In genomic region chr11:86672007-86672621, GRCh38 we compare ENCODE assay signal across 8 cellular contexts. TPM values are rescaled to one million over a fixed set of nuclear protein-coding genes. Genes with fewer than 3 reads are reported as not detected.
DNase-seq lines count a peak whose midpoint lies in the region; ATAC-seq and TF ChIP-seq lines count a peak whose summit lies in the region.

Gene ME3 (minus strand): TSS chr11:86672616.

- H3K36me3 ChIP-seq in ES-I3 (ENCODE audit: insufficient read depth, low read length), result no peaks in the 10 kb centered on the region
- H3K36me3 ChIP-seq in right atrium auricular region, result peaks cover 3% of the 10 kb centered on the region

- H3K9me3 Mint-ChIP-seq in T-cell, result no peaks in the 10 kb centered on the region

- H3K27ac Mint-ChIP-seq in T-cell, result peak within 1 kb of the TSS in 1 of 2 donors; percentile 7

- H3K27ac ChIP-seq in right atrium auricular region, result peak within 1 kb of the TSS; percentile 90 to 92

- peak within 1 kb of the TSS; percentile 74 to 82 (median 82) for H3K4me3 Mint-ChIP-seq in T-cell

- H3K9me3 ChIP-seq in ES-I3 (ENCODE audit: control insufficient read depth, insufficient read depth, low read length) (no peaks in the 10 kb centered on the region), right atrium auricular region (no peaks in the 10 kb centered on the region)

- peak within 1 kb of the TSS; percentile 53 to 77 for H3K4me3 ChIP-seq in right atrium auricular region

- H3K36me3 Mint-ChIP-seq in T-cell, result peaks cover 4% of the 10 kb centered on the region

- peaks cover 20% of the 10 kb centered on the region for H3K4me1 ChIP-seq in ES-I3 (ENCODE audit: insufficient read depth, low read length)
- peaks cover 0 to 32% of the 10 kb centered on the region in 2 donors for H3K4me1 ChIP-seq in right atrium auricular region

- H3K4me1 Mint-ChIP-seq in T-cell, result peaks cover 14 to 20% (median 18%) of the 10 kb centered on the region in 3 donors

- H3K9ac ChIP-seq in ES-I3 (ENCODE audit: low read depth, low read length), result peak within 1 kb of the TSS; percentile 66

- no peak for TF ChIP-seq CTCF in right atrium auricular region (IDR thresholded peaks at IDR 0.05)

- intact Hi-C loops in posterior cingulate gyrus (cut with DNase I), result no loop called here

- peaks cover 11 to 13% of the 10 kb centered on the region in 2 donors for H3K27me3 Mint-ChIP-seq in T-cell

- DNase-seq in HT-29 (ENCODE audit: low spot score) (peak; percentile 80), T-cell (peak; percentile 1 to 76 (median 40)), anterior cingulate cortex (lab: John Stamatoyannopoulos, UW) (peak in 55 of 58 donors; percentile 10 to 82 (median 57)), right atrium auricular region (ENCODE audit: low spot score) (peak; percentile 80), posterior cingulate gyrus (peak; percentile 34 to 94 (median 64))

- ATAC-seq in T-cell (replicated peaks in 1 of 4), result peak; percentile 71 to 93 (median 80)
- ATAC-seq in GM21717 (IDR thresholded peaks at IDR 0.05; ENCODE audit: unreplicated experiment), result no peak
- ATAC-seq in HG03457 (IDR thresholded peaks at IDR 0.05; ENCODE audit: unreplicated experiment), result no peak

- CTCF ChIA-PET in T-cell (lab: Charles Lee), result interaction anchor here in 1 of 2 donors (0.6 kb wide), 1 partner anchor 314 kb away, joined by 3 read pairs; no protein-coding TSS in a partner anchor

- POLR2A ChIA-PET in T-cell (lab: Charles Lee), result no interaction called here

- no peaks in the 10 kb centered on the region for H3K27me3 ChIP-seq in right atrium auricular region

RNA-seq across cellular contexts. Expression of gene ME3, which starts in this region (rescaled TPM):
- 66.9 and 70.1 TPM in 2 replicates for total RNA-seq in HT-29 (2014; rRNA removed; shearing (Covaris generic))
- total RNA-seq in T-cell (1 to 10 TPM; 2.2 to 5.0 (median 4.3) TPM), right atrium auricular region (10 to 100 TPM; 20.5 to 33.1 TPM)

Comparison
In these comparisons a context has a peak if more than half of its experiments do, and no peak if none do; other contexts are left out.
1. ATAC-seq: peak in T-cell (4 of 4); none in GM21717 (single experiment) and HG03457 (single experiment).
2. Peak in every context shown above with its lines, with median percentiles within 50 percentile points of each other: DNase-seq.